In the genomic region with DNA sequence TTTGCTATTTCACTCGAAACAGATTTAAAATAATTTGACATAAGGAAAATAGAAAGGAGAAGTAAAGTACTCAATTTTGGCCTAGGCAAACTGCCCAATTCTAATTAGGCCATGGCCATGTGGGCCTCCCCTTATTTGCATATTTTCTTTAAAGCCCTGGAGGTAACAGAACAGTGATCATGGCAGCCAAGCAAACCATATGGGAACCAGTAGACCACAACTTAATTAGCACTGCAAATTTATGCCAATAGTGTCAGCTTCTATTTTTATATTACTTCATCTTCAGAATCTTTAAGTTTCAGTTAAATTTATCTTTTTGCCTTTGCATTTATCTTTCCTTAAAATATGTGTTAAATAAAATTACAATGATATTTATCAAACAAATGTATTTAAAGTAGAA, we compare ENCODE assay signal across 23 cellular contexts.
DNase-seq lines count a peak whose midpoint lies in the region; ATAC-seq and FAIRE-seq lines count a peak whose summit lies in the region.
"Had no signal": no experiment of that assay in that cellular context is flagged by ENCODE, and none has a peak within 500 bp of the region (broad histone marks: within the 10 kb centered on the region; RNA-seq: fewer than 3 reads in every experiment).

No MANE protein-coding gene starts in this region.

- no peaks in the 10 kb centered on the region for H3K27me3 Mint-ChIP-seq in activated CD4-positive, alpha-beta T cell treated with anti-CD3 and anti-CD28 coated beads, Interleukin-2, amount 10 ng/mL, durations not matched to agents 7 days and 5 days
- H3K27me3 Mint-ChIP-seq: CD4-positive, alpha-beta T cell had no signal

- H3K9me3 Mint-ChIP-seq in activated CD4-positive, alpha-beta T cell treated with anti-CD3 and anti-CD28 coated beads, Interleukin-2, amount 10 ng/mL, durations not matched to agents 7 days and 5 days = no peaks in the 10 kb centered on the region
- H3K9me3 Mint-ChIP-seq: CD4-positive, alpha-beta T cell had no signal

- peak in 2 of 3 experiments; percentile 24 to 80 for DNase-seq in NCI-H1417 (lab: John Stamatoyannopoulos, UW)
- no peak for DNase-seq in NCI-H1417 treated with DMSO at 0.1 percent for 48 hours (lab: John Stamatoyannopoulos, UW)
- peak; percentile 80 to 93 for DNase-seq in NCI-H446 (lab: John Stamatoyannopoulos, UW)
- no peak for DNase-seq in RCC 7860 (ENCODE audit: low spot score)
- no peak for DNase-seq in NOMO-1 treated with dmso at 0.1 percent for 144 hours (lab: John Stamatoyannopoulos, UW; ENCODE audit: unreplicated experiment)
- no peak for DNase-seq in activated CD4-positive, alpha-beta T cell treated with anti-CD3 and anti-CD28 coated beads, Interleukin-2, amount 10 ng/mL, durations not matched to agents 7 days and 5 days
- DNase-seq: ACHN; Caco-2; CD4-positive, alpha-beta T cell; DMS153; GM23248; HCEC 1CT; MM.1S; NCI-H1092 treated with DMSO at 0.1 percent for 48 hours; NCI-H2171 treated with DMSO at 0.1 percent for 48 hours; NCI-H82; Right ventricle myocardium superior had no signal

- no peaks in the 10 kb centered on the region for H3K4me1 Mint-ChIP-seq in activated CD4-positive, alpha-beta T cell treated with anti-CD3 and anti-CD28 coated beads, Interleukin-2, amount 10 ng/mL, durations not matched to agents 7 days and 5 days

- POLR2A ChIA-PET in activated CD4-positive, alpha-beta T cell treated with anti-CD3 and anti-CD28 coated beads, Interleukin-2, amount 10 ng/mL, durations not matched to agents 7 days and 5 days (lab: Charles Lee) = no interaction called here

- no peaks in the 10 kb centered on the region for H3K36me3 Mint-ChIP-seq in activated CD4-positive, alpha-beta T cell treated with anti-CD3 and anti-CD28 coated beads, Interleukin-2, amount 10 ng/mL, durations not matched to agents 7 days and 5 days (ENCODE audit: low read depth)

- peak; percentile 42 for FAIRE-seq in RCC 7860 (lab: Jason Lieb, UNC)
- FAIRE-seq: GM18507, GM19239, HepG2, K562 had no signal

- no peak overlapping the region for H3K27ac Mint-ChIP-seq in activated CD4-positive, alpha-beta T cell treated with anti-CD3 and anti-CD28 coated beads, Interleukin-2, amount 10 ng/mL, durations not matched to agents 7 days and 5 days
- H3K27ac Mint-ChIP-seq: CD4-positive, alpha-beta T cell had no signal

- no peak overlapping the region for H3K4me3 Mint-ChIP-seq in activated CD4-positive, alpha-beta T cell treated with anti-CD3 and anti-CD28 coated beads, Interleukin-2, amount 10 ng/mL, durations not matched to agents 7 days and 5 days
- H3K4me3 Mint-ChIP-seq: CD4-positive, alpha-beta T cell had no signal

- CTCF ChIA-PET in activated CD4-positive, alpha-beta T cell treated with anti-CD3 and anti-CD28 coated beads, Interleukin-2, amount 10 ng/mL, durations not matched to agents 7 days and 5 days (lab: Charles Lee) = no interaction called here

- ATAC-seq in GM18873 (IDR thresholded peaks at IDR 0.05; ENCODE audit: low FRiP score, unreplicated experiment) (no peak), GM21786 (IDR thresholded peaks at IDR 0.05; ENCODE audit: unreplicated experiment) (no peak)
- ATAC-seq: HepG2, K562 had no signal

Comparison
In these comparisons a context has a peak if more than half of its experiments do, and no peak if none do; other contexts are left out.
1. DNase-seq: peak in NCI-H1417 (2 of 3) and NCI-H446 (2 of 2); none in NCI-H1417 treated with DMSO at 0.1 percent for 48 hours (single experiment), RCC 7860 (single experiment), NOMO-1 treated with dmso at 0.1 percent for 144 hours (single experiment) and activated CD4-positive, alpha-beta T cell treated with anti-CD3 and anti-CD28 coated beads, Interleukin-2, amount 10 ng/mL, durations not matched to agents 7 days and 5 days (single experiment).